In genomic region chr1:186325239-186325638, GRCh38 we compare ENCODE assay signal across 1 cellular context.
TF ChIP-seq lines count a peak whose summit lies in the region.

No MANE protein-coding gene starts in this region.

TF ChIP-seq in HCT116, 20 proteins besides CTCF, POLR2A, EP300 and RAD21 (continued from another document):
- TF ChIP-seq REST (IDR thresholded peaks at IDR 0.05; ENCODE audit: low read depth), result no peak
- TF ChIP-seq ZFX (IDR thresholded peaks at IDR 0.05), result no peak
